21 cellular contexts compared by ENCODE assay signal in the genomic region with DNA sequence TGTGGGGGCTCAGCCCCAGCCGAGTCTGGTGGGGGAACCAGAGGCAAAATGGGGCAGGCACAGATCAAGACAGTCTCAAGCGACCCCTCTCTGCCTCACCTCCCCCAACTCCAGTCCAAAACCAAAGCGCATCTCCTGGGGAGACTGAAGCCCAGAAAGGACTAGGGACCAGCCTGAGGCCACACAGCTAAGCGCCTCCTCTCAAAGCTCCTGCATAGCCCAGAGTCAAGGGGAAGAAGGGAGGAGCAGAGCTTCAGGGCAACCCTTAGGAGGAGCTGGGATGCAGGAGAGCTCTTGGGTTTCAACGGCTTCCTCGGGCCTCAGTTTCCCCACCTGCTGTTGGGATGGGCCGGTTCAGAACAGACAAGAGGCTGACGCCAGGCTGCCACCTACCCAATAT. TPM values are rescaled to one million over a fixed set of nuclear protein-coding genes. Genes with fewer than 3 reads are reported as not detected.
"Had no signal": no experiment of that assay in that cellular context is flagged by ENCODE, and none has a peak within 500 bp of the region (broad histone marks: within the 10 kb centered on the region; RNA-seq: fewer than 3 reads in every experiment).

No MANE protein-coding gene starts in this region.

- H3K27ac ChIP-seq: body of pancreas, epithelial cell of prostate, foreskin keratinocyte, psoas muscle, skin epidermis had no signal

- ATAC-seq: activated T-helper 17 cell treated with anti-CD3 and anti-CD28 coated beads, Interleukin-2, amount 50 U/mL, for 72 hours; body of pancreas; foreskin keratinocyte; left cardiac atrium; naive thymus-derived CD8-positive, alpha-beta T cell; psoas muscle; right cardiac atrium; stimulated activated memory B cell treated with anti-CD40 and anti-IgM and Interleukin-4, amounts not matched to agents 10 μg/mL and 1 μg/mL and 100 μg/mL, for 72 hours had no signal

- DNase-seq: activated CD4-positive, alpha-beta memory T cell treated with anti-CD3 and anti-CD28 coated beads, Interleukin-2, amount 10 ng/mL, durations not matched to agents 7 days and 5 days; activated CD4-positive, alpha-beta T cell treated with anti-CD3 and anti-CD28 coated beads for 48 hours; activated CD4-positive, CD25-positive, alpha-beta regulatory T cell; activated naive CD4-positive, alpha-beta T cell; activated naive CD8-positive, alpha-beta T cell treated with anti-CD3 and anti-CD28 coated beads, Interleukin-2, amount 10 ng/mL, durations not matched to agents 7 days and 5 days; activated T-cell treated with anti-CD3 and anti-CD28 coated beads, Interleukin-2, amount 50 U/mL, for 1 hour; amygdala; body of pancreas; foreskin keratinocyte; hippocampal formation; left cardiac atrium; mesendoderm; naive thymus-derived CD8-positive, alpha-beta T cell; psoas muscle; stimulated activated CD4-positive, alpha-beta T cell treated with anti-CD3 and anti-CD28 coated beads, Interleukin-15, amount 100 ng/mL, for 24 hours; stimulated activated CD4-positive, alpha-beta T cell treated with anti-CD3 and anti-CD28 coated beads, Interleukin-4, amount 100 ng/mL, for 1 hour had no signal

- H3K4me3 ChIP-seq: body of pancreas had no signal

- H3K9me3 ChIP-seq: body of pancreas, psoas muscle had no signal

RNA-seq across cellular contexts. Expression of a gene that starts 19.9 kb away (rescaled TPM):
- total RNA-seq: activated CD4-positive, alpha-beta memory T cell treated with anti-CD3 and anti-CD28 coated beads, Interleukin-2, amount 10 ng/mL, durations not matched to agents 7 days and 5 days had no signal
- polyA plus RNA-seq: naive thymus-derived CD8-positive, alpha-beta T cell had no signal

RNA-seq across cellular contexts. Expression of a gene that starts 39.6 kb away (rescaled TPM):
- total RNA-seq: activated naive CD8-positive, alpha-beta T cell treated with anti-CD3 and anti-CD28 coated beads, Interleukin-2, amount 10 ng/mL, durations not matched to agents 7 days and 5 days; naive thymus-derived CD8-positive, alpha-beta T cell had no signal
- polyA plus RNA-seq: naive thymus-derived CD8-positive, alpha-beta T cell had no signal

RNA-seq across cellular contexts. Expression of a gene that starts 44.4 kb away (rescaled TPM):
- total RNA-seq: activated CD4-positive, alpha-beta memory T cell treated with anti-CD3 and anti-CD28 coated beads, Interleukin-2, amount 10 ng/mL, durations not matched to agents 7 days and 5 days; foreskin keratinocyte had no signal
- polyA plus RNA-seq: foreskin keratinocyte had no signal
